In genomic region chr5:106601605-106602004, GRCh38 we compare ENCODE assay signal across 16 cellular contexts.
DNase-seq lines count a peak whose midpoint lies in the region; ATAC-seq, FAIRE-seq and TF ChIP-seq lines count a peak whose summit lies in the region.
"Had no signal": no experiment of that assay in that cellular context is flagged by ENCODE, and none has a peak within 500 bp of the region (broad histone marks: within the 10 kb centered on the region; RNA-seq: fewer than 3 reads in every experiment).

No MANE protein-coding gene starts in this region.

- H3K4me3 Mint-ChIP-seq in osteocyte (ENCODE audit: unreplicated experiment) (no peak overlapping the region), CD14-positive monocyte (no peak overlapping the region)
- H3K4me3 Mint-ChIP-seq: activated naive CD4-positive, alpha-beta T cell treated with anti-CD3 and anti-CD28 coated beads, Interleukin-2, amount 50 U/mL, for 24 hours had no signal

- H3K9me3 ChIP-seq in keratinocyte (ENCODE audit: control insufficient read depth, low read depth, low read length) (no peaks in the 10 kb centered on the region), pancreas (no peaks in the 10 kb centered on the region), prostate gland (no peaks in the 10 kb centered on the region)
- H3K9me3 ChIP-seq: SJCRH30, thyroid gland had no signal

- dilution Hi-C loops in keratinocyte (cut with MboI; ENCODE audit: extremely low pct_ligation_motif_present, low sequenced_read_pairs): no loop called here

- no peaks in the 10 kb centered on the region for H4K20me1 ChIP-seq in keratinocyte (ENCODE audit: control insufficient read depth, extremely low read depth, insufficient read depth, low read length)

- TF ChIP-seq CTCF in NB4 (IDR thresholded peaks at IDR 0.05; ENCODE audit: low read depth, low read length) (no peak), keratinocyte (optimal IDR thresholded peaks at IDR 0.05 in 1 of 3, IDR thresholded peaks at IDR 0.05 in 1 of 3, conservative IDR thresholded peaks at IDR 0.05 in 1 of 3; ENCODE audit: extremely low read depth in 1 of 3, insufficient read depth in 2 of 3, low read length in 3 of 3) (no peak), pancreas (IDR thresholded peaks at IDR 0.05) (no peak), osteocyte (IDR thresholded peaks at IDR 0.05) (no peak), CD14-positive monocyte (IDR thresholded peaks at IDR 0.05) (no peak), prostate gland (IDR thresholded peaks at IDR 0.05) (no peak)

- FAIRE-seq in keratinocyte (lab: Jason Lieb, UNC): peak; percentile 53
- no peak for FAIRE-seq in pancreas (lab: Jason Lieb, UNC)

- ATAC-seq in GM18867 (IDR thresholded peaks at IDR 0.05; ENCODE audit: unreplicated experiment): peak; percentile 96
- ATAC-seq in HG02610 (IDR thresholded peaks at IDR 0.05; ENCODE audit: unreplicated experiment): peak; percentile 63
- ATAC-seq in pancreas: no peak

- H3K4me2 ChIP-seq in keratinocyte (ENCODE audit: control insufficient read depth, extremely low read depth, insufficient read depth, low read depth, low read length): peak overlapping the region; percentile 8

- H3K4me1 Mint-ChIP-seq in osteocyte (ENCODE audit: unreplicated experiment) (no peaks in the 10 kb centered on the region), CD14-positive monocyte (no peaks in the 10 kb centered on the region)
- H3K4me1 Mint-ChIP-seq: activated naive CD4-positive, alpha-beta T cell treated with anti-CD3 and anti-CD28 coated beads, Interleukin-2, amount 50 U/mL, for 24 hours had no signal

- no peak overlapping the region for H3K27ac ChIP-seq in keratinocyte (ENCODE audit: control insufficient read depth, insufficient read depth, low read length)
- no peak overlapping the region for H3K27ac ChIP-seq in pancreas
- no peak overlapping the region for H3K27ac ChIP-seq in prostate gland
- H3K27ac ChIP-seq: C4-2B, SJCRH30, thyroid gland had no signal

- H3K4me1 ChIP-seq in keratinocyte (ENCODE audit: control insufficient read depth, extremely low read depth, insufficient read depth, low read length): no peaks in the 10 kb centered on the region
- no peaks in the 10 kb centered on the region for H3K4me1 ChIP-seq in pancreas
- H3K4me1 ChIP-seq in prostate gland (replicated peaks): no peaks in the 10 kb centered on the region
- H3K4me1 ChIP-seq: SJCRH30, thyroid gland had no signal

- WGBS in pancreas, 2 donors: 33 to 44% methylated on average over 6 of the region's 6 CpGs
- 22% methylated on average over 6 of the region's 6 CpGs for WGBS in prostate gland

- no peaks in the 10 kb centered on the region for H3K36me3 ChIP-seq in keratinocyte (ENCODE audit: control insufficient read depth in 2 of 2, extremely low read depth in 1 of 2, insufficient read depth in 2 of 2, low read length in 2 of 2)
- H3K36me3 ChIP-seq in pancreas: no peaks in the 10 kb centered on the region
- H3K36me3 ChIP-seq in prostate gland: no peaks in the 10 kb centered on the region
- H3K36me3 ChIP-seq: SJCRH30, thyroid gland had no signal

- peak overlapping the region; percentile 63 for H2AFZ ChIP-seq in keratinocyte (ENCODE audit: control insufficient read depth, low read length)

- H3K27me3 ChIP-seq in keratinocyte (ENCODE audit: control insufficient read depth, extremely low read depth, insufficient read depth, low read length): no peaks in the 10 kb centered on the region
- H3K27me3 ChIP-seq in pancreas: no peaks in the 10 kb centered on the region
- no peaks in the 10 kb centered on the region for H3K27me3 ChIP-seq in prostate gland (replicated peaks; ENCODE audit: insufficient read depth)
- H3K27me3 ChIP-seq: SJCRH30, thyroid gland had no signal

- no peak overlapping the region for H3K9ac ChIP-seq in keratinocyte (ENCODE audit: control insufficient read depth, extremely low read depth, insufficient read depth, low read length)

- intact Hi-C loops in pancreas (cut with DNase I) (no loop called here), CD14-positive monocyte (cut with micrococcal nuclease) (no loop called here), prostate gland (cut with DNase I) (no loop called here)

- H3K36me3 Mint-ChIP-seq in osteocyte (ENCODE audit: unreplicated experiment): no peaks in the 10 kb centered on the region
- no peaks in the 10 kb centered on the region for H3K36me3 Mint-ChIP-seq in CD14-positive monocyte
- H3K36me3 Mint-ChIP-seq: activated naive CD4-positive, alpha-beta T cell treated with anti-CD3 and anti-CD28 coated beads, Interleukin-2, amount 50 U/mL, for 24 hours had no signal

- DNase-seq in NB4 (ENCODE audit: low read depth): peak; percentile 2
- DNase-seq in keratinocyte (ENCODE audit: low read depth, low spot score): no peak
- DNase-seq in pancreas: no peak
- no peak for DNase-seq in osteocyte (ENCODE audit: extremely low spot score, unreplicated experiment)
- no peak for DNase-seq in CD14-positive monocyte (ENCODE audit: low spot score)
- no peak for DNase-seq in prostate gland (ENCODE audit: low spot score)
- DNase-seq: erythroblast, IMR-90, NCI-H146, NCI-H774, SJCRH30, thyroid gland had no signal

- H3K27ac Mint-ChIP-seq in osteocyte (ENCODE audit: unreplicated experiment): no peak overlapping the region
- H3K27ac Mint-ChIP-seq in CD14-positive monocyte: no peak overlapping the region
- H3K27ac Mint-ChIP-seq: activated naive CD4-positive, alpha-beta T cell treated with anti-CD3 and anti-CD28 coated beads, Interleukin-2, amount 50 U/mL, for 24 hours had no signal

- no peaks in the 10 kb centered on the region for H3K79me2 ChIP-seq in keratinocyte (ENCODE audit: control insufficient read depth, insufficient read depth, low read length)

- H3K9me3 Mint-ChIP-seq in osteocyte (ENCODE audit: unreplicated experiment): no peaks in the 10 kb centered on the region
- peaks cover 0 to 3% (median 0%) of the 10 kb centered on the region in 7 donors for H3K9me3 Mint-ChIP-seq in CD14-positive monocyte
- H3K9me3 Mint-ChIP-seq: activated naive CD4-positive, alpha-beta T cell treated with anti-CD3 and anti-CD28 coated beads, Interleukin-2, amount 50 U/mL, for 24 hours had no signal

- H3K9me1 ChIP-seq in keratinocyte (ENCODE audit: control insufficient read depth, extremely low read depth, insufficient read depth, low read length): no peaks in the 10 kb centered on the region

- H3K27me3 Mint-ChIP-seq in osteocyte (ENCODE audit: unreplicated experiment) (no peaks in the 10 kb centered on the region), CD14-positive monocyte (ENCODE audit: low read depth in 3 of 3) (no peaks in the 10 kb centered on the region)
- H3K27me3 Mint-ChIP-seq: activated naive CD4-positive, alpha-beta T cell treated with anti-CD3 and anti-CD28 coated beads, Interleukin-2, amount 50 U/mL, for 24 hours had no signal

- TF ChIP-seq POLR2A in NB4 (IDR thresholded peaks at IDR 0.05; ENCODE audit: extremely low read depth, insufficient read length) (no peak), prostate gland (IDR thresholded peaks at IDR 0.05) (no peak)

- no peak overlapping the region for H3K4me3 ChIP-seq in NB4 (ENCODE audit: low read depth, low read length)
- no peak overlapping the region for H3K4me3 ChIP-seq in keratinocyte (ENCODE audit: control insufficient read depth in 2 of 3, extremely low read depth in 1 of 3, insufficient read depth in 2 of 3, low read depth in 1 of 3, low read length in 3 of 3)
- H3K4me3 ChIP-seq in pancreas: no peak overlapping the region
- H3K4me3 ChIP-seq in prostate gland: no peak overlapping the region
- H3K4me3 ChIP-seq: SJCRH30, thyroid gland had no signal

Comparison
In these comparisons a context has a peak if more than half of its experiments do, and no peak if none do; other contexts are left out.
1. ATAC-seq: peak in GM18867 (single experiment) and HG02610 (single experiment); none in pancreas (0 of 4).